ENCODE assay signal across 18 cellular contexts in the genomic region with DNA sequence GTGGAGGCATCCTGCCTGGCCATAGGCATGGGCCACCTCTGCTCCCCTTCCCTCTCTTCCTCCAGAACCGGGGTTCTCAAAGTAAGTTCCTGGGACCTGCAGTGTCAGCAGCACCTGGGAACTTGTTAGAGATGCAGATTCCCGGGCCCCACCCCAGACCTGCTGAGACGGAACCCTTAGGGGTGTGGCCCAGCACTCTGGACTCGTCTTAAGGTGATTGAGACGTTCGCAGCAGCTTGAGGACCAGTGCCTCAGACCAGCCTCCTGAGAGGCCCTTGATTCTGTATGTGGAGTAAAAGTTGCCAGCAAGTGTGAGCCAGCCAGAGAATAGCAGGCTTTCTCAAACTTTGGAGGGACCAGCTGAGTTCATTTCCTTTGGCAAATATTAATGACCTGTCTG. TPM values are rescaled to one million over a fixed set of nuclear protein-coding genes. Genes with fewer than 3 reads are reported as not detected.
DNase-seq lines count a peak whose midpoint lies in the region; ATAC-seq, FAIRE-seq and TF ChIP-seq lines count a peak whose summit lies in the region.
"Had no signal": no experiment of that assay in that cellular context is flagged by ENCODE, and none has a peak within 500 bp of the region (broad histone marks: within the 10 kb centered on the region; RNA-seq: fewer than 3 reads in every experiment).

No MANE protein-coding gene starts in this region.

- 37% methylated on average over 5 of the region's 6 CpGs for WGBS in K562 (ENCODE audit: insufficient coverage, low coverage, missing lambda C conversion rate)

- DNase-seq in activated effector memory CD4-positive, alpha-beta T cell treated with anti-CD3 and anti-CD28 coated beads, Interleukin-2, amount 50 U/mL, for 16 hours, result peak; percentile 50
- no peak for DNase-seq in activated effector memory CD4-positive, alpha-beta T cell treated with Interleukin-2 at 50 U/mL for 16 hours
- DNase-seq in K562 (ENCODE audit: extremely low read depth in 1 of 4, low spot score in 3 of 4) (no peak), mesenteric fat pad (ENCODE audit: low spot score) (peak; percentile 51), RCC 7860 (ENCODE audit: low spot score) (no peak), islet precursor cell (no peak)
- DNase-seq in stimulated activated naive B cell treated with anti-CD40 and anti-IgM and Interleukin-4, amounts not matched to agents 10 μg/mL and 1 μg/mL and 100 μg/mL, for 72 hours, result no peak
- DNase-seq: 8988T, DMS53, EL, NCI-H1105, NCI-H2081, NCI-H2171 treated with DMSO at 0.1 percent for 48 hours, NCI-H446, NCI-H526 treated with DMSO at 0.1 percent for 48 hours, SHP77 had no signal

- no peak for TF ChIP-seq RAD21 in K562 (CRISPR knock-in tag; conservative IDR thresholded peaks at IDR 0.05 in 1 of 2, IDR thresholded peaks at IDR 0.05 in 1 of 2)

- H3K4me1 ChIP-seq in K562 (replicated peaks in 1 of 2; ENCODE audit: control insufficient read depth in 2 of 2, insufficient read depth in 2 of 2, low read length in 2 of 2), result peaks cover 0 to 5% of the 10 kb centered on the region in 2 experiments; a peak in 1 of 5 replicates

- H3K4me1 Mint-ChIP-seq in stimulated activated naive B cell treated with anti-CD40 and anti-IgM and Interleukin-4, amounts not matched to agents 10 μg/mL and 1 μg/mL and 100 μg/mL, for 72 hours, result peaks cover 39 to 63% of the 10 kb centered on the region in 2 donors

- no peaks in the 10 kb centered on the region for H3K36me3 ChIP-seq in K562 (ENCODE audit: control insufficient read depth, insufficient read depth, low read length)

- peak overlapping the region; percentile 73 for H3K27ac Mint-ChIP-seq in stimulated activated naive B cell treated with anti-CD40 and anti-IgM and Interleukin-4, amounts not matched to agents 10 μg/mL and 1 μg/mL and 100 μg/mL, for 72 hours

- no peaks in the 10 kb centered on the region for H3K27me3 ChIP-seq in K562 (ENCODE audit: control insufficient read depth in 2 of 2, insufficient read depth in 2 of 2, low read length in 2 of 2)

- ATAC-seq in K562 (peak; percentile 50), GM19452 (IDR thresholded peaks at IDR 0.05; ENCODE audit: unreplicated experiment) (no peak)
- ATAC-seq in stimulated activated naive B cell treated with anti-CD40 and anti-IgM and Interleukin-4, amounts not matched to agents 10 μg/mL and 1 μg/mL and 100 μg/mL, for 72 hours (replicated peaks), result no peak
- ATAC-seq: GM12878 had no signal

- POLR2A ChIA-PET in K562 (lab: Yijun Ruan, JAX), result interaction anchor here (1.1 to 1.8 kb wide), 3 partner anchors 10 to 17 kb away, joined by 3 to 7 read pairs (median 6); no protein-coding TSS in a partner anchor

- H3K9ac ChIP-seq in K562 (ENCODE audit: insufficient read depth in 1 of 2, low read depth in 2 of 2, low read length in 2 of 2), result no peak overlapping the region

- H3K4me2 ChIP-seq in K562 (ENCODE audit: insufficient read depth, low read length), result no peak overlapping the region

- TF ChIP-seq EP300 in K562 (IDR thresholded peaks at IDR 0.05; ENCODE audit: low read length), result no peak

- H3K27ac ChIP-seq in K562 (ENCODE audit: extremely low read depth, low read depth, low read length), result no peak overlapping the region

- H3K27me3 Mint-ChIP-seq in stimulated activated naive B cell treated with anti-CD40 and anti-IgM and Interleukin-4, amounts not matched to agents 10 μg/mL and 1 μg/mL and 100 μg/mL, for 72 hours, result no peaks in the 10 kb centered on the region

- FAIRE-seq in K562 (lab: Jason Lieb, UNC) (no peak), RCC 7860 (lab: Jason Lieb, UNC) (no peak)
- FAIRE-seq: GM12878 had no signal

- no peak overlapping the region for H3K4me3 Mint-ChIP-seq in stimulated activated naive B cell treated with anti-CD40 and anti-IgM and Interleukin-4, amounts not matched to agents 10 μg/mL and 1 μg/mL and 100 μg/mL, for 72 hours

- TF ChIP-seq CTCF in K562 (IDR thresholded peaks at IDR 0.05 in 2 of 3, conservative IDR thresholded peaks at IDR 0.05 in 1 of 3; ENCODE audit: insufficient read depth in 2 of 3, low read depth in 1 of 3, low read length in 3 of 3), result no peak

- peaks cover 10 to 37% of the 10 kb centered on the region in 2 donors for H3K36me3 Mint-ChIP-seq in stimulated activated naive B cell treated with anti-CD40 and anti-IgM and Interleukin-4, amounts not matched to agents 10 μg/mL and 1 μg/mL and 100 μg/mL, for 72 hours

- peaks cover 5 to 11% of the 10 kb centered on the region in 2 donors for H3K9me3 Mint-ChIP-seq in stimulated activated naive B cell treated with anti-CD40 and anti-IgM and Interleukin-4, amounts not matched to agents 10 μg/mL and 1 μg/mL and 100 μg/mL, for 72 hours

- peaks cover 17% of the 10 kb centered on the region; the same call in 2 of the 3 replicates for H3K79me2 ChIP-seq in K562 (ENCODE audit: control insufficient read depth, insufficient read depth, low read length)

- in situ Hi-C loops in K562 (cut with MboI), result no loop called here

- no peaks in the 10 kb centered on the region for H3K9me3 ChIP-seq in K562 (replicated peaks; ENCODE audit: control insufficient read depth, insufficient read depth, low read depth, low read length)

- TF ChIP-seq POLR2A in K562 (conservative IDR thresholded peaks at IDR 0.05), result no peak

- H3K4me3 ChIP-seq in K562, result no peak overlapping the region
- H3K4me3 ChIP-seq: GM12878 had no signal

- intact Hi-C loops in K562 (cut with micrococcal nuclease), result no loop called here

- peaks cover 10% of the 10 kb centered on the region for H4K20me1 ChIP-seq in K562 (replicated peaks; ENCODE audit: control insufficient read depth, insufficient read depth, low read length)

- BruUV-seq in K562 (replicated peaks; lab: Mats Ljungman, UMichigan), result no TSS peak

- CTCF ChIA-PET in K562 (lab: Yijun Ruan, JAX; ENCODE audit: low intra/inter-chr PET ratio), result interaction anchor here (0.6 kb wide), 1 partner anchor 38 kb away, joined by 3 read pairs; no protein-coding TSS in a partner anchor

- no peak overlapping the region for H2AFZ ChIP-seq in K562 (ENCODE audit: low read depth, low read length)

- no peaks in the 10 kb centered on the region for H3K9me1 ChIP-seq in K562 (ENCODE audit: control insufficient read depth, insufficient read depth, low read length)

TF ChIP-seq in K562, 482 proteins besides CTCF, POLR2A, EP300 and RAD21:
- TF ChIP-seq GATAD2A (IDR thresholded peaks at IDR 0.05), result no peak
- peak; percentile 48 for TF ChIP-seq CBFA2T3 (IDR thresholded peaks at IDR 0.05)

RNA-seq across cellular contexts. Expression of gene COQ8A, which starts 14.2 kb away (rescaled TPM):
- total RNA-seq in K562 (2011; cell fraction: chromatin; rRNA removed; ENCODE audit: low replicate concordance), result 36.8 and 53.6 TPM in 2 replicates
- 34.5 and 34.7 TPM in 2 replicates for total RNA-seq in K562 (2011; cell fraction: nucleolus; rRNA removed)
- 35.6 and 48.2 TPM in 2 replicates for total RNA-seq in K562 (2011; cell fraction: nucleoplasm; rRNA removed)
- total RNA-seq in K562 (2014; rRNA removed) (40.1 and 45.0 TPM in 2 replicates), K562 (2014; rRNA removed; fragmentation: Illumina TruSeq; extraction: Trizol) (18.4 and 18.6 TPM in 2 replicates), K562 (2015; rRNA removed; fragmentation: Illumina TruSeq; extraction: Trizol) (20.5 and 20.7 TPM in 2 replicates), K562 (2021) (44.3 and 54.3 TPM in 2 replicates), mesenteric fat pad (62.0 TPM)
- polyA plus RNA-seq in K562 (2011; rRNA removed) (38.4 and 40.1 TPM in 2 replicates), K562 (2014; fragmentation: Illumina TruSeq; extraction: Trizol) (32.4 and 42.5 TPM in 2 replicates), K562 (2014; fragmentation: Nextera tagmentation; extraction: Ambion mirVana) (1 to 10 TPM; 2.6 to 4.1 TPM), K562 (2014; rRNA removed) (38.0 and 45.7 TPM in 2 replicates)
- polyA plus RNA-seq in K562 (2011; cell fraction: cytosol; rRNA removed), result 36.3 and 44.9 TPM in 2 replicates
- 78.8 and 89.1 TPM in 2 replicates for polyA plus RNA-seq in K562 (2011; cell fraction: nucleus; rRNA removed)
- 27.1 and 42.6 TPM in 2 replicates for polyA plus RNA-seq in K562 (2012)
- 18.9 and 22.0 TPM in 2 replicates for polyA minus RNA-seq in K562 (2011; rRNA and poly(A)+ RNA removed)
- 18.2 and 22.0 TPM in 2 replicates for polyA minus RNA-seq in K562 (2011; cell fraction: cytosol; rRNA and poly(A)+ RNA removed)
- polyA minus RNA-seq in K562 (2011; cell fraction: nucleus; rRNA and poly(A)+ RNA removed), result 18.6 and 21.1 TPM in 2 replicates

Comparison
In these comparisons a context has a peak if more than half of its experiments do, and no peak if none do; other contexts are left out.
1. DNase-seq: peak in activated effector memory CD4-positive, alpha-beta T cell treated with anti-CD3 and anti-CD28 coated beads, Interleukin-2, amount 50 U/mL, for 16 hours (single experiment) and mesenteric fat pad (single experiment); none in activated effector memory CD4-positive, alpha-beta T cell treated with Interleukin-2 at 50 U/mL for 16 hours (single experiment), K562 (0 of 4), stimulated activated naive B cell treated with anti-CD40 and anti-IgM and Interleukin-4, amounts not matched to agents 10 μg/mL and 1 μg/mL and 100 μg/mL, for 72 hours (single experiment), RCC 7860 (single experiment) and islet precursor cell (single experiment).